29 cellular contexts compared by ENCODE assay signal in genomic region chr1:59075021-59075420, GRCh38.
"Had no signal": no experiment of that assay in that cellular context is flagged by ENCODE, and none has a peak within 500 bp of the region (broad histone marks: within the 10 kb centered on the region; RNA-seq: fewer than 3 reads in every experiment).

No MANE protein-coding gene starts in this region.

- H3K27me3 Mint-ChIP-seq: stimulated activated naive B cell treated with anti-CD40 and anti-IgM and Interleukin-4, amounts not matched to agents 10 μg/mL and 1 μg/mL and 100 μg/mL, for 72 hours; stimulated activated naive CD8-positive, alpha-beta T cell treated with anti-CD3 and anti-CD28 coated beads, Interleukin-15, Interleukin-2, amounts not matched to agents 100 ng/mL and 50 ng/mL, for 24 hours had no signal

- FAIRE-seq: small intestine, urothelium cell line had no signal

- H3K27ac ChIP-seq: ovary, parathyroid adenoma, psoas muscle, right lobe of liver, sigmoid colon, stomach, thoracic aorta, thyroid gland, tibial nerve, upper lobe of left lung, vagina had no signal

- H3K27me3 ChIP-seq: ovary, right lobe of liver, sigmoid colon, stomach, thyroid gland, tibial nerve, upper lobe of left lung, vagina had no signal

- H3K9me3 ChIP-seq: ovary, psoas muscle, right lobe of liver, sigmoid colon, stomach, thoracic aorta, thyroid gland, tibial nerve, upper lobe of left lung, vagina had no signal

- H3K9me3 Mint-ChIP-seq: nephron progenitor cell had no signal

- H3K79me2 ChIP-seq: parathyroid adenoma had no signal

- H3K36me3 ChIP-seq: ovary, right lobe of liver, sigmoid colon, stomach, thoracic aorta, thyroid gland, tibial nerve, upper lobe of left lung, vagina had no signal

- H3K9ac ChIP-seq: parathyroid adenoma had no signal

- H3K27ac Mint-ChIP-seq: nephron progenitor cell; progenitor cell of endocrine pancreas; stimulated activated effector memory CD8-positive, alpha-beta T cell treated with anti-CD3 and anti-CD28 coated beads, Interleukin-12 subunit alpha, Interleukin-12 subunit beta, amount 100 ng/mL, for 72 hours; stimulated activated naive B cell treated with anti-CD40 and anti-IgM and Interleukin-4, amounts not matched to agents 10 μg/mL and 1 μg/mL and 100 μg/mL, for 72 hours; stimulated activated naive CD8-positive, alpha-beta T cell treated with anti-CD3 and anti-CD28 coated beads, Interleukin-15, Interleukin-2, amounts not matched to agents 100 ng/mL and 50 ng/mL, for 24 hours had no signal

- H3K4me3 Mint-ChIP-seq: natural killer cell treated with Interleukin-12 subunit alpha and Interleukin-12 subunit beta and Interleukin-15 and Interleukin-18, amount 100 ng/mL, for 72 hours; nephron progenitor cell; neural crest cell; stimulated activated effector memory CD8-positive, alpha-beta T cell treated with anti-CD3 and anti-CD28 coated beads, Interleukin-12 subunit alpha, Interleukin-12 subunit beta, amount 100 ng/mL, for 72 hours; stimulated activated naive B cell treated with anti-CD40 and anti-IgM and Interleukin-4, amounts not matched to agents 10 μg/mL and 1 μg/mL and 100 μg/mL, for 72 hours; stimulated activated naive CD8-positive, alpha-beta T cell treated with anti-CD3 and anti-CD28 coated beads, Interleukin-15, Interleukin-2, amounts not matched to agents 100 ng/mL and 50 ng/mL, for 24 hours had no signal

- H3K4me1 ChIP-seq: parathyroid adenoma, psoas muscle, thyroid gland had no signal

- H3K4me3 ChIP-seq: ovary, psoas muscle, right lobe of liver, sigmoid colon, stomach, thoracic aorta, thyroid gland, tibial nerve, upper lobe of left lung, vagina had no signal

- DNase-seq: nephron progenitor cell; occipital lobe; ovary; posterior cingulate gyrus; psoas muscle; right cardiac atrium; right lobe of liver; sigmoid colon; small intestine; stimulated activated CD4-positive, alpha-beta T cell treated with anti-CD3 and anti-CD28 coated beads, Interleukin-15, amount 100 ng/mL, for 24 hours; stimulated activated CD4-positive, alpha-beta T cell treated with anti-CD3 and anti-CD28 coated beads, Interleukin-2, amount 100 ng/mL, for 24 hours; stimulated activated CD4-positive, alpha-beta T cell treated with anti-CD3 and anti-CD28 coated beads, Interleukin-2, amount 100 ng/mL, for 48 hours; stimulated activated CD4-positive, alpha-beta T cell treated with anti-CD3 and anti-CD28 coated beads, Interleukin-4, amount 100 ng/mL, for 24 hours; stimulated activated naive B cell treated with anti-CD40 and anti-IgM and Interleukin-4, amounts not matched to agents 10 μg/mL and 1 μg/mL and 100 μg/mL, for 72 hours; stimulated activated naive CD4-positive, alpha-beta T cell treated with Interleukin-2 at 50 U/mL for 16 hours; stomach; trophoblast cell; upper lobe of left lung had no signal

- H2AFZ ChIP-seq: parathyroid adenoma had no signal

- ATAC-seq: natural killer cell treated with Interleukin-12 subunit alpha and Interleukin-12 subunit beta and Interleukin-15 and Interleukin-18, amount 100 ng/mL, for 72 hours; psoas muscle; right cardiac atrium; right lobe of liver; stimulated activated effector memory CD8-positive, alpha-beta T cell treated with anti-CD3 and anti-CD28 coated beads, Interleukin-12 subunit alpha, Interleukin-12 subunit beta, amount 100 ng/mL, for 72 hours; stimulated activated naive B cell treated with anti-CD40 and anti-IgM and Interleukin-4, amounts not matched to agents 10 μg/mL and 1 μg/mL and 100 μg/mL, for 72 hours had no signal

- H3K36me3 Mint-ChIP-seq: natural killer cell treated with Interleukin-12 subunit alpha and Interleukin-12 subunit beta and Interleukin-15 and Interleukin-18, amount 100 ng/mL, for 72 hours; stimulated activated effector memory CD8-positive, alpha-beta T cell treated with anti-CD3 and anti-CD28 coated beads, Interleukin-12 subunit alpha, Interleukin-12 subunit beta, amount 100 ng/mL, for 72 hours had no signal
